ENCODE assay signal across 9 cellular contexts in the genomic region with DNA sequence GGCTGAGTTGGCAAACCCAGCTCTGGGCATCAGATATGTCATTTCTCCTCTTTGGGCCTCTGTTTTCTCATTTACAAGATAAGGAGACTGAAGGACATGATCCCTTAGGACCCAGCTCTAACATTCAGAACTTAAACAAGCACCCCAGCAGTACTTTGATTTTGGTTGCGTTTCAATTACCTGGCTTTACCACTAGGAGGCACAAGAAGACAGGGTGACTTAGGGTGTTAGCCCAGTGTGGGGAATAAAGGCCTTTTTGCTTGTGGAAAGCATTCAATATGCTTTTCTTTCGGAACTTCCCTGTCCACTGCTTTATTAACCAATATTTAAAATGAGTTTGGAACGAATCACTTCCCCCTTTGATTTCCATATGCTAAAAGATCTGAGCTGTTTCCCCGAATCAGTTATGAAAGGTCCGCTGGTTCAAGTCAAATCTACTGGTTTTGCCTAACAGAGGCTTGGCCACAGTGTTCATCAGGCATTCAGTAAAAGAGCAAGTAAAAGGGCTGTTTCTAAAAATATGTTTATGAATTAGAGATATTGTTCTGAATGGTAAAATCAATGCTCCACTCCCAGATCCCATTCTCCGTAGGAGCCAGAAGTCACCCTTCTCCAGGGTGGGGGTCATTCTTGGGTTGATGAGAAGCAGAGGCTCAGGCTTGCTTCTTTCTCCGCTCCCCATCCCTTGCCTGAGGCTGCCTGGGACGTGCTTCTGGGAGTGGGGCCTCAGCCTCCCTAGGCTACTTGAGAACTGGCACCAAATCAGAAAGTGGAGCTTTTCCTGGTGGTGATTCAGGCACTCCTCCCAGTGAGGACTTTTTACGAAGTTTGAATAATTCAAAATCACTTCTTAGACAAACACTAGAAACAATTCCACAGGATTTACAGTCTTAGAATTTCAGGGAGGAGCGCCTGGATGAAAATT.
DNase-seq lines count a peak whose midpoint lies in the region; ATAC-seq and TF ChIP-seq lines count a peak whose summit lies in the region.
"Had no signal": no experiment of that assay in that cellular context is flagged by ENCODE, and none has a peak within 500 bp of the region (broad histone marks: within the 10 kb centered on the region; RNA-seq: fewer than 3 reads in every experiment).

No MANE protein-coding gene starts in this region.

- H3K9me3 ChIP-seq in esophagus squamous epithelium (no peaks in the 10 kb centered on the region), muscle layer of colon (ENCODE audit: low read length) (no peaks in the 10 kb centered on the region)
- H3K9me3 ChIP-seq: BLaER1 had no signal

- H3K27ac Mint-ChIP-seq in activated CD4-positive, alpha-beta memory T cell treated with anti-CD3 and anti-CD28 coated beads for 36 hours: peak overlapping the region; percentile 34
- peak overlapping the region; percentile 87 for H3K27ac Mint-ChIP-seq in type B pancreatic cell

- ATAC-seq in HG02798 (IDR thresholded peaks at IDR 0.05; ENCODE audit: poor library complexity, unreplicated experiment): peak; percentile 74

- CTCF ChIA-PET in activated CD4-positive, alpha-beta memory T cell treated with anti-CD3 and anti-CD28 coated beads for 36 hours (lab: Charles Lee): interaction anchor here (0.6 to 7.3 kb wide), 40 partner anchors 9 to 321 kb away, joined by 3 to 422 read pairs (median 5); a partner anchor contains a TSS

- peak overlapping the region; percentile 75 to 90 (median 88) for H3K27ac ChIP-seq in esophagus squamous epithelium
- peak overlapping the region; percentile 36 for H3K27ac ChIP-seq in muscle layer of colon (ENCODE audit: low read depth, low read length)
- H3K27ac ChIP-seq: BLaER1 had no signal

- POLR2A ChIA-PET in activated CD4-positive, alpha-beta memory T cell treated with anti-CD3 and anti-CD28 coated beads for 36 hours (lab: Charles Lee): interaction anchor here (1.4 to 5.8 kb wide), 2 partner anchors 11 to 106 kb away, joined by 3 to 59 read pairs; a partner anchor contains a TSS

- H3K36me3 ChIP-seq in esophagus squamous epithelium (peaks cover 5 to 78% (median 49%) of the 10 kb centered on the region in 3 donors), muscle layer of colon (ENCODE audit: insufficient read depth, low read length) (peaks cover 67% of the 10 kb centered on the region)
- H3K36me3 ChIP-seq: BLaER1 had no signal

- peak; percentile 61 to 98 (median 95) for TF ChIP-seq CTCF in esophagus squamous epithelium (IDR thresholded peaks at IDR 0.05)
- peak; percentile 95 for TF ChIP-seq CTCF in type B pancreatic cell (conservative IDR thresholded peaks at IDR 0.05)

- 14 to 24% methylated on average over 9 to 10 of the region's 10 CpGs for WGBS in esophagus squamous epithelium, 2 donors

- peaks cover 41% of the 10 kb centered on the region for H3K4me1 Mint-ChIP-seq in activated CD4-positive, alpha-beta memory T cell treated with anti-CD3 and anti-CD28 coated beads for 36 hours (ENCODE audit: low read depth)
- peaks cover 9% of the 10 kb centered on the region for H3K4me1 Mint-ChIP-seq in type B pancreatic cell (ENCODE audit: unreplicated experiment)

- H3K4me3 ChIP-seq in esophagus squamous epithelium (peak overlapping the region in 2 of 4 donors; percentile 1 to 7), muscle layer of colon (ENCODE audit: low read depth in 1 of 2, low read length in 2 of 2) (peak overlapping the region in 1 of 2 donors; percentile 31)
- H3K4me3 ChIP-seq: BLaER1 had no signal

- no peaks in the 10 kb centered on the region for H3K27me3 Mint-ChIP-seq in activated CD4-positive, alpha-beta memory T cell treated with anti-CD3 and anti-CD28 coated beads for 36 hours
- no peaks in the 10 kb centered on the region for H3K27me3 Mint-ChIP-seq in type B pancreatic cell

- H3K9ac ChIP-seq in muscle layer of colon (ENCODE audit: low read length): peak overlapping the region; percentile 15
- H3K9ac ChIP-seq: BLaER1 had no signal

- H3K9me3 Mint-ChIP-seq in activated CD4-positive, alpha-beta memory T cell treated with anti-CD3 and anti-CD28 coated beads for 36 hours: no peaks in the 10 kb centered on the region
- no peaks in the 10 kb centered on the region for H3K9me3 Mint-ChIP-seq in type B pancreatic cell

- H3K27me3 ChIP-seq in esophagus squamous epithelium (no peaks in the 10 kb centered on the region), muscle layer of colon (ENCODE audit: control insufficient read depth in 1 of 2, insufficient read depth in 2 of 2, low read length in 2 of 2) (no peaks in the 10 kb centered on the region)
- H3K27me3 ChIP-seq: BLaER1 had no signal

- H3K4me3 Mint-ChIP-seq in activated CD4-positive, alpha-beta memory T cell treated with anti-CD3 and anti-CD28 coated beads for 36 hours: no peak overlapping the region
- H3K4me3 Mint-ChIP-seq in type B pancreatic cell: peak overlapping the region; percentile 39

- peaks cover 31% of the 10 kb centered on the region for H3K36me3 Mint-ChIP-seq in activated CD4-positive, alpha-beta memory T cell treated with anti-CD3 and anti-CD28 coated beads for 36 hours
- H3K36me3 Mint-ChIP-seq in type B pancreatic cell: peaks cover 4% of the 10 kb centered on the region

- H3K4me1 ChIP-seq in esophagus squamous epithelium: peaks cover 0 to 36% (median 22%) of the 10 kb centered on the region in 3 donors
- peaks cover 21% of the 10 kb centered on the region for H3K4me1 ChIP-seq in muscle layer of colon (ENCODE audit: insufficient read depth, low read length)
- H3K4me1 ChIP-seq: BLaER1 had no signal

- peak; percentile 31 for DNase-seq in DMS79 treated with DMSO at 0.1 percent for 48 hours (lab: John Stamatoyannopoulos, UW)
- DNase-seq in DMS79 (lab: John Stamatoyannopoulos, UW): no peak
- peak; percentile 82 for DNase-seq in NCI-H460 (ENCODE audit: extremely low read depth, low read depth)
- DNase-seq in activated CD4-positive, alpha-beta memory T cell treated with anti-CD3 and anti-CD28 coated beads for 36 hours: peak; percentile 34
- no peak for DNase-seq in esophagus squamous epithelium (lab: John Stamatoyannopoulos, UW)
- no peak for DNase-seq in type B pancreatic cell (ENCODE audit: extremely low spot score, unreplicated experiment)

- TF ChIP-seq POLR2A in esophagus squamous epithelium (IDR thresholded peaks at IDR 0.05): no peak

- intact Hi-C loops in activated CD4-positive, alpha-beta memory T cell treated with anti-CD3 and anti-CD28 coated beads for 36 hours (cut with micrococcal nuclease): loop anchor here (1.0 kb wide), 2 partner anchors 106 to 135 kb away; a partner anchor contains a TSS
- intact Hi-C loops in esophagus squamous epithelium (cut with DNase I): no loop called here

Comparison
In these comparisons a context has a peak if more than half of its experiments do, and no peak if none do; other contexts are left out.
1. DNase-seq: peak in DMS79 treated with DMSO at 0.1 percent for 48 hours (single experiment), NCI-H460 (single experiment) and activated CD4-positive, alpha-beta memory T cell treated with anti-CD3 and anti-CD28 coated beads for 36 hours (single experiment); none in DMS79 (single experiment), esophagus squamous epithelium (single experiment) and type B pancreatic cell (single experiment).